Comparison of ENCODE assay signal across 20 cellular contexts in genomic region chrX:42117318-42117717, GRCh38.
DNase-seq lines count a peak whose midpoint lies in the region; ATAC-seq and TF ChIP-seq lines count a peak whose summit lies in the region.
"Had no signal": no experiment of that assay in that cellular context is flagged by ENCODE, and none has a peak within 500 bp of the region (broad histone marks: within the 10 kb centered on the region; RNA-seq: fewer than 3 reads in every experiment).

No MANE protein-coding gene starts in this region.

- H3K9ac ChIP-seq in DND-41 (ENCODE audit: low read depth, low read length): no peak overlapping the region
- H3K9ac ChIP-seq: SK-N-SH had no signal

- no peaks in the 10 kb centered on the region for H3K36me3 ChIP-seq in DND-41 (ENCODE audit: insufficient read depth, low read length)
- no peaks in the 10 kb centered on the region for H3K36me3 ChIP-seq in WERI-Rb-1
- H3K36me3 ChIP-seq: right lobe of liver had no signal

- no peak overlapping the region for H3K4me2 ChIP-seq in DND-41 (ENCODE audit: insufficient read depth, low read length)
- H3K4me2 ChIP-seq: PC-9, SK-N-SH had no signal

- H3K27ac ChIP-seq in DND-41 (ENCODE audit: low read length) (no peak overlapping the region), caudate nucleus (ENCODE audit: low read depth, low read length) (no peak overlapping the region), WERI-Rb-1 (no peak overlapping the region)
- H3K27ac ChIP-seq: epithelial cell of prostate, PC-9, right lobe of liver had no signal

- H2AFZ ChIP-seq in DND-41 (ENCODE audit: low read depth, low read length): no peak overlapping the region
- H2AFZ ChIP-seq: PC-9 had no signal

- no peaks in the 10 kb centered on the region for H3K4me1 ChIP-seq in DND-41 (ENCODE audit: insufficient read depth, low read length)
- H3K4me1 ChIP-seq: right lobe of liver had no signal

- 0 out of 3 replicates have a peak, but pooled peaks have one; percentile 31 for ATAC-seq in DND-41 (ENCODE audit: insufficient read depth, low read depth)
- ATAC-seq in GM19328 (IDR thresholded peaks at IDR 0.05; ENCODE audit: unreplicated experiment): peak; percentile 80
- ATAC-seq in HG02678 (IDR thresholded peaks at IDR 0.05; ENCODE audit: unreplicated experiment): peak; percentile 86
- peak; percentile 89 for ATAC-seq in HG03432 (IDR thresholded peaks at IDR 0.05; ENCODE audit: unreplicated experiment)
- ATAC-seq: activated CD8-positive, alpha-beta T cell treated with anti-CD3 and anti-CD28 coated beads, Interleukin-2, amount 10 ng/mL, durations not matched to agents 7 days and 5 days; right lobe of liver had no signal

- TF ChIP-seq CTCF in DND-41 (IDR thresholded peaks at IDR 0.05; ENCODE audit: borderline replicate concordance, extremely low read depth, low read length, poor library complexity, severe bottlenecking) (no peak), WERI-Rb-1 (IDR thresholded peaks at IDR 0.05; ENCODE audit: low read depth, low read length) (no peak)

- H3K4me3 ChIP-seq in DND-41 (ENCODE audit: low read depth in 1 of 2, low read length in 2 of 2) (no peak overlapping the region), WERI-Rb-1 (ENCODE audit: low read depth, low read length) (no peak overlapping the region)
- H3K4me3 ChIP-seq: PC-9, right lobe of liver had no signal

- H3K9me3 ChIP-seq in DND-41 (ENCODE audit: insufficient read depth, low read length, severe bottlenecking) (no peaks in the 10 kb centered on the region), WERI-Rb-1 (ENCODE audit: severe bottlenecking) (no peaks in the 10 kb centered on the region)
- H3K9me3 ChIP-seq: right lobe of liver, SK-N-SH had no signal

- H3K79me2 ChIP-seq in DND-41 (ENCODE audit: insufficient read depth, low read length): no peaks in the 10 kb centered on the region

- H4K20me1 ChIP-seq in DND-41 (ENCODE audit: insufficient read depth, low read length): no peaks in the 10 kb centered on the region

- H3K27me3 ChIP-seq in DND-41 (ENCODE audit: insufficient read depth, low read length, poor library complexity) (no peaks in the 10 kb centered on the region), WERI-Rb-1 (ENCODE audit: insufficient read depth, low read depth, severe bottlenecking) (no peaks in the 10 kb centered on the region)
- H3K27me3 ChIP-seq: right lobe of liver had no signal

- DNase-seq in DND-41 (no peak), NOMO-1 treated with DMSO at 0.1 percent for 48 hours (lab: John Stamatoyannopoulos, UW; ENCODE audit: unreplicated experiment) (no peak), caudate nucleus (lab: John Stamatoyannopoulos, UW) (no peak), WERI-Rb-1 (no peak), NCI-H2227 treated with DMSO at 0.1 percent for 48 hours (lab: John Stamatoyannopoulos, UW) (no peak)
- DNase-seq: activated CD8-positive, alpha-beta T cell treated with anti-CD3 and anti-CD28 coated beads, Interleukin-2, amount 10 ng/mL, durations not matched to agents 7 days and 5 days; anterior cingulate cortex; glutamatergic neuron; GOT3; islet precursor cell; Karpas-422; NCI-H1694; PC-9; right lobe of liver; SK-N-SH; stimulated activated CD4-positive, alpha-beta T cell treated with anti-CD3 and anti-CD28 coated beads, Interleukin-4, amount 100 ng/mL, for 1 hour had no signal

Comparison
In these comparisons a context has a peak if more than half of its experiments do, and no peak if none do; other contexts are left out.
1. ATAC-seq: peak in every context shown above with its lines; median percentile 89 in HG03432; 86 in HG02678; 80 in GM19328; 31 in DND-41.